ENCODE assay signal across 33 cellular contexts in the genomic region with DNA sequence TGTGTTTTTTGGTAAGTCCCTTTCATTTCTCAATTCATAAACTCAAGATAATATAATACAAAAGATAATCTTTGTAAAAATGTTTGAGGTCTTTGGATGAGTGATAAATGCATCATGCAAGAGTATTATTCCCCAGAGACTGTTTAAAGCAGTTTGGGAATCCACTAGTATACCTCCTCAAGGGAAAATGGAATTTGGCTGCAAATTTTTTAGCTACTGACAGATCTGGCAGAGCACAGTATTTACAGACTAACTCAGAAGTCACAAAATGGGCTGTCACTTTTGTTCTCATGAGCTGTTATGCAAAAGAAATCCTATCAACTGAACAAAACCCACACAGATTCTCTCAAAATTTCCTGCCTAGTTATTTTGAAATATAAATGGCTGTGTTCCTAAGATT. TPM values are rescaled to one million over a fixed set of nuclear protein-coding genes. Genes with fewer than 3 reads are reported as not detected.
A peak's percentile ranks its signal among the peaks of the same experiment; 100 is the strongest.
DNase-seq lines count a peak whose midpoint lies in the region; ATAC-seq, FAIRE-seq and TF ChIP-seq lines count a peak whose summit lies in the region.
"Had no signal": no experiment of that assay in that cellular context is flagged by ENCODE, and none has a peak within 500 bp of the region (broad histone marks: within the 10 kb centered on the region; RNA-seq: fewer than 3 reads in every experiment).

No MANE protein-coding gene starts in this region.

- FAIRE-seq in K562 (lab: Jason Lieb, UNC): peak; percentile 15
- FAIRE-seq: bronchial epithelial cell, colon, D721Med, GM12878, RCC 7860 had no signal

- H3K4me3 ChIP-seq in AG09309 (ENCODE audit: control insufficient read depth, low read depth, low read length) (no peak overlapping the region), K562 (no peak overlapping the region)
- H3K4me3 ChIP-seq: GM12878, left ventricle myocardium inferior, SJCRH30, tibial nerve had no signal

- no peak overlapping the region for H2AFZ ChIP-seq in K562 (ENCODE audit: low read depth, low read length)

- H3K4me1 ChIP-seq in K562 (replicated peaks in 1 of 2; ENCODE audit: control insufficient read depth in 2 of 2, insufficient read depth in 2 of 2, low read length in 2 of 2): no peaks in the 10 kb centered on the region; a peak in 1 of 5 replicates
- H3K4me1 ChIP-seq: left ventricle myocardium inferior, SJCRH30 had no signal

- ATAC-seq in K562 (no peak), HG03469 (IDR thresholded peaks at IDR 0.05; ENCODE audit: unreplicated experiment) (no peak)
- ATAC-seq: GM12878; naive thymus-derived CD8-positive, alpha-beta T cell; sciatic nerve; WTC11 had no signal

- no peak overlapping the region for H3K9ac ChIP-seq in K562 (ENCODE audit: insufficient read depth in 1 of 2, low read depth in 2 of 2, low read length in 2 of 2)
- H3K9ac ChIP-seq: KMS-11 had no signal

- no peak overlapping the region for H3K4me2 ChIP-seq in K562 (ENCODE audit: insufficient read depth, low read length)
- H3K4me2 ChIP-seq: KMS-11 had no signal

- DNase-seq in AG09309 (ENCODE audit: low read depth) (peak; percentile 13), GM03348 (ENCODE audit: low spot score) (peak; percentile 31), K562 (ENCODE audit: extremely low read depth in 1 of 4, low spot score in 3 of 4) (no peak), myocyte (ENCODE audit: low read depth) (peak; percentile 9), NCI-H2171 (lab: John Stamatoyannopoulos, UW) (no peak)
- DNase-seq in stimulated activated naive CD4-positive, alpha-beta T cell (lab: John Stamatoyannopoulos, UW): no peak
- DNase-seq: activated CD4-positive, alpha-beta T cell treated with anti-CD3 and anti-CD28 coated beads, Interleukin-2, amount 10 ng/mL, durations not matched to agents 7 days and 5 days; activated effector memory CD4-positive, alpha-beta T cell treated with anti-CD3 and anti-CD28 coated beads, Interleukin-2, amount 50 U/mL, for 16 hours; activated T-cell treated with anti-CD3 and anti-CD28 coated beads, Interleukin-2, amount 50 U/mL, for 1 hour; aorta; glutamatergic neuron; H7; islet precursor cell; left ventricle myocardium inferior; naive thymus-derived CD8-positive, alpha-beta T cell; NCI-H1417 treated with DMSO at 0.1 percent for 48 hours; NCI-H2029 treated with DMSO at 0.1 percent for 48 hours; NCI-H345; SJCRH30; stimulated activated CD4-positive, alpha-beta T cell treated with anti-CD3 and anti-CD28 coated beads, Interleukin-4, amount 100 ng/mL, for 1 hour had no signal

- H3K79me2 ChIP-seq in K562 (ENCODE audit: control insufficient read depth, insufficient read depth, low read length): no peaks in the 10 kb centered on the region

- CTCF ChIA-PET in K562 (lab: Yijun Ruan, JAX; ENCODE audit: low intra/inter-chr PET ratio): no interaction called here

- no peak for TF ChIP-seq RAD21 in K562 (CRISPR knock-in tag; conservative IDR thresholded peaks at IDR 0.05 in 1 of 2, IDR thresholded peaks at IDR 0.05 in 1 of 2)

- in situ Hi-C loops in K562 (cut with MboI): no loop called here

- TF ChIP-seq POLR2A in K562 (conservative IDR thresholded peaks at IDR 0.05): no peak

- POLR2A ChIA-PET in K562 (lab: Yijun Ruan, JAX): no interaction called here

- no TSS peak for BruUV-seq in K562 (replicated peaks; lab: Mats Ljungman, UMichigan)

- intact Hi-C loops in K562 (cut with micrococcal nuclease): no loop called here

- no peaks in the 10 kb centered on the region; a peak in 1 of 5 replicates for H3K27me3 ChIP-seq in K562 (ENCODE audit: control insufficient read depth in 2 of 2, insufficient read depth in 2 of 2, low read length in 2 of 2)
- H3K27me3 ChIP-seq: SJCRH30, tibial nerve had no signal

- TF ChIP-seq CTCF in AG09309 (IDR thresholded peaks at IDR 0.05; ENCODE audit: control insufficient read depth, insufficient read depth, low read depth, low read length, missing control alignments) (no peak), K562 (IDR thresholded peaks at IDR 0.05 in 2 of 3, conservative IDR thresholded peaks at IDR 0.05 in 1 of 3; ENCODE audit: insufficient read depth in 2 of 3, low read depth in 1 of 3, low read length in 3 of 3) (no peak)

- H3K9me3 ChIP-seq in K562 (replicated peaks; ENCODE audit: control insufficient read depth, insufficient read depth, low read depth, low read length): no peaks in the 10 kb centered on the region
- H3K9me3 ChIP-seq: left ventricle myocardium inferior, SJCRH30, tibial nerve had no signal

- no peak overlapping the region for H3K27ac ChIP-seq in K562 (ENCODE audit: extremely low read depth, low read depth, low read length)
- H3K27ac ChIP-seq: KMS-11, left ventricle myocardium inferior, SJCRH30 had no signal

- no peaks in the 10 kb centered on the region for H3K9me1 ChIP-seq in K562 (ENCODE audit: control insufficient read depth, insufficient read depth, low read length)

- TF ChIP-seq EP300 in K562 (IDR thresholded peaks at IDR 0.05; ENCODE audit: low read length): no peak

- no peaks in the 10 kb centered on the region for H3K36me3 ChIP-seq in K562 (ENCODE audit: control insufficient read depth, insufficient read depth, low read length)
- H3K36me3 ChIP-seq: left ventricle myocardium inferior, SJCRH30, tibial nerve had no signal

- H4K20me1 ChIP-seq in K562 (replicated peaks; ENCODE audit: control insufficient read depth, insufficient read depth, low read length): no peaks in the 10 kb centered on the region

TF ChIP-seq in K562, 482 proteins besides CTCF, POLR2A, EP300 and RAD21:
- TF ChIP-seq ZNF165 (CRISPR knock-in tag; IDR thresholded peaks at IDR 0.05; ENCODE audit: borderline replicate concordance): no peak
- no peak for TF ChIP-seq CBFB (CRISPR knock-in tag; IDR thresholded peaks at IDR 0.05)

RNA-seq across cellular contexts. Expression of a gene that starts 9.9 kb away (rescaled TPM):
- not detected in 2 replicates for total RNA-seq in K562 (2011; cell fraction: chromatin; rRNA removed; ENCODE audit: low replicate concordance)
- total RNA-seq in K562 (2011; cell fraction: nucleolus; rRNA removed): not detected in 2 replicates
- total RNA-seq in K562 (2011; cell fraction: nucleoplasm; rRNA removed): not detected in 2 replicates
- total RNA-seq in K562 (2014; rRNA removed): not detected in 2 replicates
- not detected in 2 replicates for total RNA-seq in K562 (2014; rRNA removed; fragmentation: Illumina TruSeq; extraction: Trizol)
- not detected in 2 replicates for total RNA-seq in K562 (2015; rRNA removed; fragmentation: Illumina TruSeq; extraction: Trizol)
- total RNA-seq in K562 (2021): not detected in 2 replicates
- not detected in 2 replicates for polyA plus RNA-seq in K562 (2011; rRNA removed)
- polyA plus RNA-seq in K562 (2011; cell fraction: cytosol; rRNA removed): not detected in 2 replicates
- not detected in 2 replicates for polyA plus RNA-seq in K562 (2011; cell fraction: nucleus; rRNA removed)
- polyA plus RNA-seq in K562 (2012): not detected in 2 replicates
- not detected in 2 replicates for polyA plus RNA-seq in K562 (2014; fragmentation: Illumina TruSeq; extraction: Trizol)
- not detected for polyA plus RNA-seq in K562 (2014; fragmentation: Nextera tagmentation; extraction: Ambion mirVana)
- not detected in 2 replicates for polyA plus RNA-seq in K562 (2014; rRNA removed)
- polyA minus RNA-seq in K562 (2011; rRNA and poly(A)+ RNA removed): not detected in 2 replicates
- polyA minus RNA-seq in K562 (2011; cell fraction: cytosol; rRNA and poly(A)+ RNA removed): not detected in 2 replicates
- not detected in 2 replicates for polyA minus RNA-seq in K562 (2011; cell fraction: nucleus; rRNA and poly(A)+ RNA removed)
- not detected in 2 replicates for total RNA-seq in myocyte
- polyA plus RNA-seq in myocyte (2012): not detected
- total RNA-seq: activated CD4-positive, alpha-beta T cell treated with anti-CD3 and anti-CD28 coated beads, Interleukin-2, amount 10 ng/mL, durations not matched to agents 7 days and 5 days; bronchial epithelial cell; H7; left ventricle myocardium inferior; mesothelial cell of epicardium; naive thymus-derived CD8-positive, alpha-beta T cell; progenitor cell of endocrine pancreas; SJCRH30; tibial nerve; WTC11 had no signal
- polyA plus RNA-seq: aorta; CD14-positive monocyte; naive thymus-derived CD8-positive, alpha-beta T cell had no signal

Comparison
In these comparisons a context has a peak if more than half of its experiments do, and no peak if none do; other contexts are left out.
1. DNase-seq: peak in AG09309 (single experiment), GM03348 (single experiment) and myocyte (single experiment); none in K562 (0 of 4), stimulated activated naive CD4-positive, alpha-beta T cell (0 of 6) and NCI-H2171 (single experiment).